3 cellular contexts compared by ENCODE assay signal in genomic region chr4:68288046-68288740, GRCh38.
TF ChIP-seq lines count a peak whose summit lies in the region.

No MANE protein-coding gene starts in this region.

TF ChIP-seq in SK-N-SH, 30 proteins besides CTCF, POLR2A, EP300 and RAD21:
- TF ChIP-seq USF2 (IDR thresholded peaks at IDR 0.05; ENCODE audit: borderline replicate concordance, low read depth, low read length) (no peak), MXI1 (IDR thresholded peaks at IDR 0.05; ENCODE audit: low read depth, low read length) (no peak)

TF ChIP-seq in SK-N-SH treated with all-trans-retinoic acid at 6 μM for 48 hours, 23 proteins besides CTCF, POLR2A, EP300 and RAD21 (continued from another document):
- TF ChIP-seq SNAI2 (CRISPR knock-in tag; IDR thresholded peaks at IDR 0.05) (no peak), CSRNP3 (CRISPR knock-in tag; IDR thresholded peaks at IDR 0.05) (no peak), CREB5 (CRISPR knock-in tag; IDR thresholded peaks at IDR 0.05; ENCODE audit: low read depth) (no peak), ZFP3 (CRISPR knock-in tag; IDR thresholded peaks at IDR 0.05) (no peak)
- TF ChIP-seq, protein P1, sequence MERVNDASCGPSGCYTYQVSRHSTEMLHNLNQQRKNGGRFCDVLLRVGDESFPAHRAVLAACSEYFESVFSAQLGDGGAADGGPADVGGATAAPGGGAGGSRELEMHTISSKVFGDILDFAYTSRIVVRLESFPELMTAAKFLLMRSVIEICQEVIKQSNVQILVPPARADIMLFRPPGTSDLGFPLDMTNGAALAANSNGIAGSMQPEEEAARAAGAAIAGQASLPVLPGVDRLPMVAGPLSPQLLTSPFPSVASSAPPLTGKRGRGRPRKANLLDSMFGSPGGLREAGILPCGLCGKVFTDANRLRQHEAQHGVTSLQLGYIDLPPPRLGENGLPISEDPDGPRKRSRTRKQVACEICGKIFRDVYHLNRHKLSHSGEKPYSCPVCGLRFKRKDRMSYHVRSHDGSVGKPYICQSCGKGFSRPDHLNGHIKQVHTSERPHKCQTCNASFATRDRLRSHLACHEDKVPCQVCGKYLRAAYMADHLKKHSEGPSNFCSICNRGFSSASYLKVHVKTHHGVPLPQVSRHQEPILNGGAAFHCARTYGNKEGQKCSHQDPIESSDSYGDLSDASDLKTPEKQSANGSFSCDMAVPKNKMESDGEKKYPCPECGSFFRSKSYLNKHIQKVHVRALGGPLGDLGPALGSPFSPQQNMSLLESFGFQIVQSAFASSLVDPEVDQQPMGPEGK (CRISPR knock-in tag; IDR thresholded peaks at IDR 0.05; ENCODE audit: borderline replicate concordance) = no peak
TF ChIP-seq in SK-N-SH treated with all-trans-retinoic acid at 6 μM for 48 hours: peak in this region for 0.

TF ChIP-seq in WTC11, 78 proteins besides CTCF, POLR2A, EP300 and RAD21 (continued from another document):
- TF ChIP-seq TEAD4 (CRISPR knock-in tag; IDR thresholded peaks at IDR 0.05) (no peak), OVOL2 (CRISPR knock-in tag; IDR thresholded peaks at IDR 0.05; ENCODE audit: borderline replicate concordance) (no peak), ESRRA (CRISPR knock-in tag; IDR thresholded peaks at IDR 0.05; ENCODE audit: borderline replicate concordance) (no peak), PRRX2 (CRISPR knock-in tag; IDR thresholded peaks at IDR 0.05) (no peak), ETV6 (CRISPR knock-in tag; IDR thresholded peaks at IDR 0.05) (no peak), ZNF263 (CRISPR knock-in tag; IDR thresholded peaks at IDR 0.05; ENCODE audit: low read depth) (no peak), MYBL2 (CRISPR knock-in tag; IDR thresholded peaks at IDR 0.05) (no peak), ZNF416 (CRISPR knock-in tag; IDR thresholded peaks at IDR 0.05) (no peak), FOXK1 (CRISPR knock-in tag; IDR thresholded peaks at IDR 0.05) (no peak), CDX4 (CRISPR knock-in tag; IDR thresholded peaks at IDR 0.05; ENCODE audit: borderline replicate concordance) (no peak)
- TF ChIP-seq, protein P2, sequence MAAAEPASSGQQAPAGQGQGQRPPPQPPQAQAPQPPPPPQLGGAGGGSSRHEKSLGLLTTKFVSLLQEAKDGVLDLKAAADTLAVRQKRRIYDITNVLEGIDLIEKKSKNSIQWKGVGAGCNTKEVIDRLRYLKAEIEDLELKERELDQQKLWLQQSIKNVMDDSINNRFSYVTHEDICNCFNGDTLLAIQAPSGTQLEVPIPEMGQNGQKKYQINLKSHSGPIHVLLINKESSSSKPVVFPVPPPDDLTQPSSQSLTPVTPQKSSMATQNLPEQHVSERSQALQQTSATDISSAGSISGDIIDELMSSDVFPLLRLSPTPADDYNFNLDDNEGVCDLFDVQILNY (CRISPR knock-in tag; IDR thresholded peaks at IDR 0.05) = no peak
